Comparison of ENCODE assay signal across 8 cellular contexts in genomic region chr14:21868442-21869046, GRCh38.
DNase-seq lines count a peak whose midpoint lies in the region; ATAC-seq and TF ChIP-seq lines count a peak whose summit lies in the region.

No MANE protein-coding gene starts in this region.

- peak; percentile 22 for TF ChIP-seq CTCF in AG04449 (IDR thresholded peaks at IDR 0.05; ENCODE audit: insufficient read depth, low read length, missing control alignments)
- TF ChIP-seq CTCF in HL-60 (IDR thresholded peaks at IDR 0.05; ENCODE audit: insufficient read depth, low read length) = peak; percentile 84

- H3K27me3 ChIP-seq in HL-60 (ENCODE audit: insufficient read depth, poor library complexity, severe bottlenecking) = peaks cover 2% of the 10 kb centered on the region

- POLR2A ChIA-PET in AG04449 (lab: Yijun Ruan, JAX) = no interaction called here

- H3K36me3 Mint-ChIP-seq in activated naive CD4-positive, alpha-beta T cell treated with anti-CD3 and anti-CD28 coated beads for 36 hours (ENCODE audit: low read depth) = no peaks in the 10 kb centered on the region

- H3K27ac Mint-ChIP-seq in activated naive CD4-positive, alpha-beta T cell treated with anti-CD3 and anti-CD28 coated beads for 36 hours = peak overlapping the region; percentile 83

- CTCF ChIA-PET in AG04449 (lab: Yijun Ruan, JAX) = no interaction called here
- CTCF ChIA-PET in activated naive CD4-positive, alpha-beta T cell treated with anti-CD3 and anti-CD28 coated beads for 36 hours (lab: Charles Lee) = interaction anchor here (0.7 to 1.8 kb wide), 16 partner anchors 17 to 701 kb away, joined by 3 to 8 read pairs (median 4); no protein-coding TSS in a partner anchor

- H3K4me3 Mint-ChIP-seq in activated naive CD4-positive, alpha-beta T cell treated with anti-CD3 and anti-CD28 coated beads for 36 hours = peak overlapping the region; percentile 71

- no peaks in the 10 kb centered on the region for H3K27me3 Mint-ChIP-seq in activated naive CD4-positive, alpha-beta T cell treated with anti-CD3 and anti-CD28 coated beads for 36 hours (ENCODE audit: low read depth)

- no peak overlapping the region for H3K4me3 ChIP-seq in AG04449 (ENCODE audit: low read depth, low read length)
- H3K4me3 ChIP-seq in HL-60 (replicated peaks; ENCODE audit: insufficient read depth, low read length) = no peak overlapping the region

- intact Hi-C loops in activated naive CD4-positive, alpha-beta T cell treated with anti-CD3 and anti-CD28 coated beads for 36 hours (cut with micrococcal nuclease) = loop anchor here (1.0 to 10.0 kb wide), 10 partner anchors 18 to 986 kb away; no protein-coding TSS in a partner anchor

- ATAC-seq in GM18511 (IDR thresholded peaks at IDR 0.05; ENCODE audit: unreplicated experiment) = peak; percentile 73

- no peak overlapping the region for H3K27ac ChIP-seq in HL-60 (replicated peaks)

- no peaks in the 10 kb centered on the region for H3K9me3 Mint-ChIP-seq in activated naive CD4-positive, alpha-beta T cell treated with anti-CD3 and anti-CD28 coated beads for 36 hours

- DNase-seq in AG04449 (ENCODE audit: low read depth, low spot score) = no peak
- DNase-seq in HL-60 (ENCODE audit: low read depth in 1 of 2, low spot score in 1 of 2) = peak in 1 of 2 experiments; percentile 51
- peak; percentile 13 for DNase-seq in SKM-1 (lab: John Stamatoyannopoulos, UW; ENCODE audit: unreplicated experiment)
- DNase-seq in activated naive CD4-positive, alpha-beta T cell treated with anti-CD3 and anti-CD28 coated beads for 36 hours = peak; percentile 95
- DNase-seq in hepatic stellate cell (ENCODE audit: low spot score) = peak; percentile 11
- DNase-seq in stimulated activated CD4-positive, alpha-beta T cell treated with anti-CD3 and anti-CD28 coated beads, Interleukin-12 subunit alpha, Interleukin-12 subunit beta, amount 100 ng/mL, for 24 hours (ENCODE audit: low read depth in 2 of 2) = peak; percentile 55 to 80
- DNase-seq in NCI-H510A (lab: John Stamatoyannopoulos, UW) = no peak

- peaks cover 42% of the 10 kb centered on the region for H3K4me1 Mint-ChIP-seq in activated naive CD4-positive, alpha-beta T cell treated with anti-CD3 and anti-CD28 coated beads for 36 hours (ENCODE audit: low read depth)

Comparison
In these comparisons a context has a peak if more than half of its experiments do, and no peak if none do; other contexts are left out.
1. DNase-seq: peak in SKM-1 (single experiment), activated naive CD4-positive, alpha-beta T cell treated with anti-CD3 and anti-CD28 coated beads for 36 hours (single experiment), hepatic stellate cell (single experiment) and stimulated activated CD4-positive, alpha-beta T cell treated with anti-CD3 and anti-CD28 coated beads, Interleukin-12 subunit alpha, Interleukin-12 subunit beta, amount 100 ng/mL, for 24 hours (2 of 2); none in AG04449 (single experiment) and NCI-H510A (single experiment).